7 cellular contexts compared by ENCODE assay signal in genomic region chr4:112060212-112060611, GRCh38.
A peak's percentile ranks its signal among the peaks of the same experiment; 100 is the strongest.
DNase-seq lines count a peak whose midpoint lies in the region; TF ChIP-seq lines count a peak whose summit lies in the region.

No MANE protein-coding gene starts in this region.

- peak; percentile 8 for DNase-seq in GM10266 (ENCODE audit: extremely low spot score)
- DNase-seq in WERI-Rb-1, result peak; percentile 32
- DNase-seq in midbrain (lab: John Stamatoyannopoulos, UW), result peak; percentile 4
- DNase-seq in NCI-H1092 (lab: John Stamatoyannopoulos, UW), result no peak
- DNase-seq in activated CD8-positive, alpha-beta memory T cell treated with anti-CD3 and anti-CD28 coated beads for 24 hours, result no peak
- no peak for DNase-seq in LoVo (ENCODE audit: low spot score)

- TF ChIP-seq EP300 in Ishikawa (IDR thresholded peaks at IDR 0.05; ENCODE audit: borderline replicate concordance), result no peak

- H3K4me3 ChIP-seq in WERI-Rb-1 (ENCODE audit: low read depth, low read length), result no peak overlapping the region

- TF ChIP-seq CTCF in GM10266 (IDR thresholded peaks at IDR 0.05; ENCODE audit: control insufficient read depth, insufficient read depth, low read depth, missing control alignments) (peak; percentile 56), WERI-Rb-1 (IDR thresholded peaks at IDR 0.05; ENCODE audit: low read depth, low read length) (peak; percentile 58)

- no peaks in the 10 kb centered on the region for H3K36me3 ChIP-seq in WERI-Rb-1

- peak; percentile 65 for TF ChIP-seq RAD21 in Ishikawa (IDR thresholded peaks at IDR 0.05; ENCODE audit: low read depth)

- H3K9me3 ChIP-seq in WERI-Rb-1 (ENCODE audit: severe bottlenecking), result no peaks in the 10 kb centered on the region

- H3K27me3 ChIP-seq in WERI-Rb-1 (ENCODE audit: insufficient read depth, low read depth, severe bottlenecking), result no peaks in the 10 kb centered on the region

- H3K27ac ChIP-seq in WERI-Rb-1, result no peak overlapping the region

TF ChIP-seq in Ishikawa, 13 proteins besides CTCF, POLR2A, EP300 and RAD21:
- TF ChIP-seq EGR1 (IDR thresholded peaks at IDR 0.05) (no peak), YY1 (IDR thresholded peaks at IDR 0.05; ENCODE audit: low read depth) (no peak), TAF1 (IDR thresholded peaks at IDR 0.05; ENCODE audit: low read depth) (no peak), REST (IDR thresholded peaks at IDR 0.05; ENCODE audit: low read depth) (no peak), TCF12 (IDR thresholded peaks at IDR 0.05; ENCODE audit: low read depth) (no peak), CEBPB (IDR thresholded peaks at IDR 0.05) (no peak), FOXM1 (IDR thresholded peaks at IDR 0.05; ENCODE audit: borderline replicate concordance, low read depth) (no peak), TEAD4 (IDR thresholded peaks at IDR 0.05) (no peak), CREB1 (IDR thresholded peaks at IDR 0.05; ENCODE audit: low read depth) (no peak)
- TF ChIP-seq, protein P1, sequence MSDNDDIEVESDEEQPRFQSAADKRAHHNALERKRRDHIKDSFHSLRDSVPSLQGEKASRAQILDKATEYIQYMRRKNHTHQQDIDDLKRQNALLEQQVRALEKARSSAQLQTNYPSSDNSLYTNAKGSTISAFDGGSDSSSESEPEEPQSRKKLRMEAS (IDR thresholded peaks at IDR 0.05), result no peak
- TF ChIP-seq, protein P2, sequence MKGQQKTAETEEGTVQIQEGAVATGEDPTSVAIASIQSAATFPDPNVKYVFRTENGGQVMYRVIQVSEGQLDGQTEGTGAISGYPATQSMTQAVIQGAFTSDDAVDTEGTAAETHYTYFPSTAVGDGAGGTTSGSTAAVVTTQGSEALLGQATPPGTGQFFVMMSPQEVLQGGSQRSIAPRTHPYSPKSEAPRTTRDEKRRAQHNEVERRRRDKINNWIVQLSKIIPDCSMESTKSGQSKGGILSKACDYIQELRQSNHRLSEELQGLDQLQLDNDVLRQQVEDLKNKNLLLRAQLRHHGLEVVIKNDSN (IDR thresholded peaks at IDR 0.05), result no peak

Comparison
In these comparisons a context has a peak if more than half of its experiments do, and no peak if none do; other contexts are left out.
1. DNase-seq: peak in GM10266 (single experiment), WERI-Rb-1 (single experiment) and midbrain (single experiment); none in NCI-H1092 (single experiment), activated CD8-positive, alpha-beta memory T cell treated with anti-CD3 and anti-CD28 coated beads for 24 hours (single experiment) and LoVo (single experiment).